Comparison of ENCODE assay signal across 1 cellular context in the genomic region with DNA sequence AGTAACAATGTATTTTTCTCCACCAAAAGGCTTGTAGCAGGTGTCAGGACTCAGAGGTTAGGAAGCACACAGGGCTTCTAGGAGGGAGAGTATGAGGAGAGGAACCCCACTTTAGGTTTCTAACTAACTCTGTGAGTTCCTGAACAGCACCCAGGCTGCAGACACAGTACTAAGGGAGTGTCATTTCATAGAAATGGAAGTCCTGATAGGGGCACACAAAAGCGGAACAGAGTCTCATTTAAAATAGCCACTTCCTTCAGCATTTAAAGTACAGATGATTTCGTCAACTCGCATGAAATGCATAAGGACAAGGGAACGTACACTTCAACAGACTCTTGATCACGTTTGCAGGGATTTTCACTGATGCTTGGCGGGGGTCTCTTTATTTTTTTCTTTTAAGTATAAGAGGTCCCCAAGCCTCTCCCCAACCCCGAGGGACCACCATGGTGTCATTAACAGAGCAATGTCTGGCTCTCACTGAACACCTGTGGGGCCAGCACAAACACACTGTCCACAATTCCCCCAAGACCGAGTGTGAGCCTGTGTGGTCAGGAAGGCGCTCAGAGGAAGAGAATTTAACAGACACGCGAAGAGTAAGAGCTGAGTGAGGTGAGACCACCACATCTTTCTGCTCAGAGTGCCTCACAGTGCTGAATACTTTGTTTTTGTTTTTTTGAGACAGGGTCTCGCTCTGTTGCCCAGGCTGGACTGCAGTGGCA.
TF ChIP-seq lines count a peak whose summit lies in the region.

No MANE protein-coding gene starts in this region.

TF ChIP-seq in GM12878, 131 proteins besides CTCF, POLR2A, EP300 and RAD21 (continued from another document and continues in another):
- no peak for TF ChIP-seq ZNF274 (IDR thresholded peaks at IDR 0.05; ENCODE audit: insufficient read depth, insufficient read length)
- no peak for TF ChIP-seq RB1 (IDR thresholded peaks at IDR 0.05; ENCODE audit: borderline replicate concordance)
- TF ChIP-seq SMAD1 (IDR thresholded peaks at IDR 0.05; ENCODE audit: low read depth, partially characterized antibody), result no peak
- TF ChIP-seq KDM1A (IDR thresholded peaks at IDR 0.05; ENCODE audit: borderline replicate concordance), result no peak
- TF ChIP-seq, protein P1, sequence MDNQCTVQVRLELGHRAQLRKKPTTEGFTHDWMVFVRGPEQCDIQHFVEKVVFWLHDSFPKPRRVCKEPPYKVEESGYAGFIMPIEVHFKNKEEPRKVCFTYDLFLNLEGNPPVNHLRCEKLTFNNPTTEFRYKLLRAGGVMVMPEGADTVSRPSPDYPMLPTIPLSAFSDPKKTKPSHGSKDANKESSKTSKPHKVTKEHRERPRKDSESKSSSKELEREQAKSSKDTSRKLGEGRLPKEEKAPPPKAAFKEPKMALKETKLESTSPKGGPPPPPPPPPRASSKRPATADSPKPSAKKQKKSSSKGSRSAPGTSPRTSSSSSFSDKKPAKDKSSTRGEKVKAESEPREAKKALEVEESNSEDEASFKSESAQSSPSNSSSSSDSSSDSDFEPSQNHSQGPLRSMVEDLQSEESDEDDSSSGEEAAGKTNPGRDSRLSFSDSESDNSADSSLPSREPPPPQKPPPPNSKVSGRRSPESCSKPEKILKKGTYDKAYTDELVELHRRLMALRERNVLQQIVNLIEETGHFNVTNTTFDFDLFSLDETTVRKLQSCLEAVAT (IDR thresholded peaks at IDR 0.05), result no peak
- TF ChIP-seq KLF5 (IDR thresholded peaks at IDR 0.05; ENCODE audit: partially characterized antibody), result no peak
- TF ChIP-seq, protein P2, sequence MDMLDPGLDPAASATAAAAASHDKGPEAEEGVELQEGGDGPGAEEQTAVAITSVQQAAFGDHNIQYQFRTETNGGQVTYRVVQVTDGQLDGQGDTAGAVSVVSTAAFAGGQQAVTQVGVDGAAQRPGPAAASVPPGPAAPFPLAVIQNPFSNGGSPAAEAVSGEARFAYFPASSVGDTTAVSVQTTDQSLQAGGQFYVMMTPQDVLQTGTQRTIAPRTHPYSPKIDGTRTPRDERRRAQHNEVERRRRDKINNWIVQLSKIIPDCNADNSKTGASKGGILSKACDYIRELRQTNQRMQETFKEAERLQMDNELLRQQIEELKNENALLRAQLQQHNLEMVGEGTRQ (IDR thresholded peaks at IDR 0.05; ENCODE audit: borderline replicate concordance, low read depth, low read length), result no peak
- peak; percentile 63 for TF ChIP-seq RUNX3 (IDR thresholded peaks at IDR 0.05; ENCODE audit: low read length)
- peak; percentile 94 for TF ChIP-seq SPI1 (IDR thresholded peaks at IDR 0.05; ENCODE audit: borderline replicate concordance, insufficient read depth, low read depth, low read length)
- TF ChIP-seq SUPT20H (IDR thresholded peaks at IDR 0.05; ENCODE audit: borderline replicate concordance, control insufficient read depth, low read depth, low read length), result no peak
- peak; percentile 89 for TF ChIP-seq MEF2B (IDR thresholded peaks at IDR 0.05; ENCODE audit: partially characterized antibody, poor library complexity, severe bottlenecking)
- TF ChIP-seq RFX5 (IDR thresholded peaks at IDR 0.05; ENCODE audit: low read depth, low read length), result no peak
- TF ChIP-seq, protein P3, sequence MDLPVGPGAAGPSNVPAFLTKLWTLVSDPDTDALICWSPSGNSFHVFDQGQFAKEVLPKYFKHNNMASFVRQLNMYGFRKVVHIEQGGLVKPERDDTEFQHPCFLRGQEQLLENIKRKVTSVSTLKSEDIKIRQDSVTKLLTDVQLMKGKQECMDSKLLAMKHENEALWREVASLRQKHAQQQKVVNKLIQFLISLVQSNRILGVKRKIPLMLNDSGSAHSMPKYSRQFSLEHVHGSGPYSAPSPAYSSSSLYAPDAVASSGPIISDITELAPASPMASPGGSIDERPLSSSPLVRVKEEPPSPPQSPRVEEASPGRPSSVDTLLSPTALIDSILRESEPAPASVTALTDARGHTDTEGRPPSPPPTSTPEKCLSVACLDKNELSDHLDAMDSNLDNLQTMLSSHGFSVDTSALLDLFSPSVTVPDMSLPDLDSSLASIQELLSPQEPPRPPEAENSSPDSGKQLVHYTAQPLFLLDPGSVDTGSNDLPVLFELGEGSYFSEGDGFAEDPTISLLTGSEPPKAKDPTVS (IDR thresholded peaks at IDR 0.05; ENCODE audit: low read depth, low read length), result no peak
- no peak for TF ChIP-seq ZNF207 (IDR thresholded peaks at IDR 0.05; ENCODE audit: borderline replicate concordance)
- TF ChIP-seq BCL11A (IDR thresholded peaks at IDR 0.05; ENCODE audit: low read depth, low read length), result 0 out of 2 replicates have a peak, but pooled peaks have one; percentile 17
- peak in 1 of 2 experiments; percentile 52; a peak in 1 of 4 replicates for TF ChIP-seq ETV6 (conservative IDR thresholded peaks at IDR 0.05 in 1 of 2, IDR thresholded peaks at IDR 0.05 in 1 of 2; ENCODE audit: borderline replicate concordance in 1 of 2, low read depth in 1 of 2)
- no peak for TF ChIP-seq STAT3 (IDR thresholded peaks at IDR 0.05; ENCODE audit: low read depth, low read length)
- TF ChIP-seq, protein P4, sequence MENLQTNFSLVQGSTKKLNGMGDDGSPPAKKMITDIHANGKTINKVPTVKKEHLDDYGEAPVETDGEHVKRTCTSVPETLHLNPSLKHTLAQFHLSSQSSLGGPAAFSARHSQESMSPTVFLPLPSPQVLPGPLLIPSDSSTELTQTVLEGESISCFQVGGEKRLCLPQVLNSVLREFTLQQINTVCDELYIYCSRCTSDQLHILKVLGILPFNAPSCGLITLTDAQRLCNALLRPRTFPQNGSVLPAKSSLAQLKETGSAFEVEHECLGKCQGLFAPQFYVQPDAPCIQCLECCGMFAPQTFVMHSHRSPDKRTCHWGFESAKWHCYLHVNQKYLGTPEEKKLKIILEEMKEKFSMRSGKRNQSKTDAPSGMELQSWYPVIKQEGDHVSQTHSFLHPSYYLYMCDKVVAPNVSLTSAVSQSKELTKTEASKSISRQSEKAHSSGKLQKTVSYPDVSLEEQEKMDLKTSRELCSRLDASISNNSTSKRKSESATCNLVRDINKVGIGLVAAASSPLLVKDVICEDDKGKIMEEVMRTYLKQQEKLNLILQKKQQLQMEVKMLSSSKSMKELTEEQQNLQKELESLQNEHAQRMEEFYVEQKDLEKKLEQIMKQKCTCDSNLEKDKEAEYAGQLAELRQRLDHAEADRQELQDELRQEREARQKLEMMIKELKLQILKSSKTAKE (IDR thresholded peaks at IDR 0.05; ENCODE audit: low read depth, poor library complexity, severe bottlenecking), result no peak
- TF ChIP-seq, protein P5, sequence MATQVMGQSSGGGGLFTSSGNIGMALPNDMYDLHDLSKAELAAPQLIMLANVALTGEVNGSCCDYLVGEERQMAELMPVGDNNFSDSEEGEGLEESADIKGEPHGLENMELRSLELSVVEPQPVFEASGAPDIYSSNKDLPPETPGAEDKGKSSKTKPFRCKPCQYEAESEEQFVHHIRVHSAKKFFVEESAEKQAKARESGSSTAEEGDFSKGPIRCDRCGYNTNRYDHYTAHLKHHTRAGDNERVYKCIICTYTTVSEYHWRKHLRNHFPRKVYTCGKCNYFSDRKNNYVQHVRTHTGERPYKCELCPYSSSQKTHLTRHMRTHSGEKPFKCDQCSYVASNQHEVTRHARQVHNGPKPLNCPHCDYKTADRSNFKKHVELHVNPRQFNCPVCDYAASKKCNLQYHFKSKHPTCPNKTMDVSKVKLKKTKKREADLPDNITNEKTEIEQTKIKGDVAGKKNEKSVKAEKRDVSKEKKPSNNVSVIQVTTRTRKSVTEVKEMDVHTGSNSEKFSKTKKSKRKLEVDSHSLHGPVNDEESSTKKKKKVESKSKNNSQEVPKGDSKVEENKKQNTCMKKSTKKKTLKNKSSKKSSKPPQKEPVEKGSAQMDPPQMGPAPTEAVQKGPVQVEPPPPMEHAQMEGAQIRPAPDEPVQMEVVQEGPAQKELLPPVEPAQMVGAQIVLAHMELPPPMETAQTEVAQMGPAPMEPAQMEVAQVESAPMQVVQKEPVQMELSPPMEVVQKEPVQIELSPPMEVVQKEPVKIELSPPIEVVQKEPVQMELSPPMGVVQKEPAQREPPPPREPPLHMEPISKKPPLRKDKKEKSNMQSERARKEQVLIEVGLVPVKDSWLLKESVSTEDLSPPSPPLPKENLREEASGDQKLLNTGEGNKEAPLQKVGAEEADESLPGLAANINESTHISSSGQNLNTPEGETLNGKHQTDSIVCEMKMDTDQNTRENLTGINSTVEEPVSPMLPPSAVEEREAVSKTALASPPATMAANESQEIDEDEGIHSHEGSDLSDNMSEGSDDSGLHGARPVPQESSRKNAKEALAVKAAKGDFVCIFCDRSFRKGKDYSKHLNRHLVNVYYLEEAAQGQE (IDR thresholded peaks at IDR 0.05; ENCODE audit: low read depth, low read length), result no peak
- 0 out of 2 replicates have a peak, but pooled peaks have one; percentile 20 for TF ChIP-seq POLR2AphosphoS5 (IDR thresholded peaks at IDR 0.05; ENCODE audit: low read length)
- TF ChIP-seq, protein P6, sequence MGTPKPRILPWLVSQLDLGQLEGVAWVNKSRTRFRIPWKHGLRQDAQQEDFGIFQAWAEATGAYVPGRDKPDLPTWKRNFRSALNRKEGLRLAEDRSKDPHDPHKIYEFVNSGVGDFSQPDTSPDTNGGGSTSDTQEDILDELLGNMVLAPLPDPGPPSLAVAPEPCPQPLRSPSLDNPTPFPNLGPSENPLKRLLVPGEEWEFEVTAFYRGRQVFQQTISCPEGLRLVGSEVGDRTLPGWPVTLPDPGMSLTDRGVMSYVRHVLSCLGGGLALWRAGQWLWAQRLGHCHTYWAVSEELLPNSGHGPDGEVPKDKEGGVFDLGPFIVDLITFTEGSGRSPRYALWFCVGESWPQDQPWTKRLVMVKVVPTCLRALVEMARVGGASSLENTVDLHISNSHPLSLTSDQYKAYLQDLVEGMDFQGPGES (IDR thresholded peaks at IDR 0.05), result no peak
- TF ChIP-seq BMI1 (IDR thresholded peaks at IDR 0.05; ENCODE audit: borderline replicate concordance), result no peak
- TF ChIP-seq, protein P7, sequence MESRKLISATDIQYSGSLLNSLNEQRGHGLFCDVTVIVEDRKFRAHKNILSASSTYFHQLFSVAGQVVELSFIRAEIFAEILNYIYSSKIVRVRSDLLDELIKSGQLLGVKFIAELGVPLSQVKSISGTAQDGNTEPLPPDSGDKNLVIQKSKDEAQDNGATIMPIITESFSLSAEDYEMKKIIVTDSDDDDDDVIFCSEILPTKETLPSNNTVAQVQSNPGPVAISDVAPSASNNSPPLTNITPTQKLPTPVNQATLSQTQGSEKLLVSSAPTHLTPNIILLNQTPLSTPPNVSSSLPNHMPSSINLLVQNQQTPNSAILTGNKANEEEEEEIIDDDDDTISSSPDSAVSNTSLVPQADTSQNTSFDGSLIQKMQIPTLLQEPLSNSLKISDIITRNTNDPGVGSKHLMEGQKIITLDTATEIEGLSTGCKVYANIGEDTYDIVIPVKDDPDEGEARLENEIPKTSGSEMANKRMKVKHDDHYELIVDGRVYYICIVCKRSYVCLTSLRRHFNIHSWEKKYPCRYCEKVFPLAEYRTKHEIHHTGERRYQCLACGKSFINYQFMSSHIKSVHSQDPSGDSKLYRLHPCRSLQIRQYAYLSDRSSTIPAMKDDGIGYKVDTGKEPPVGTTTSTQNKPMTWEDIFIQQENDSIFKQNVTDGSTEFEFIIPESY (IDR thresholded peaks at IDR 0.05), result no peak
- TF ChIP-seq, protein P8, sequence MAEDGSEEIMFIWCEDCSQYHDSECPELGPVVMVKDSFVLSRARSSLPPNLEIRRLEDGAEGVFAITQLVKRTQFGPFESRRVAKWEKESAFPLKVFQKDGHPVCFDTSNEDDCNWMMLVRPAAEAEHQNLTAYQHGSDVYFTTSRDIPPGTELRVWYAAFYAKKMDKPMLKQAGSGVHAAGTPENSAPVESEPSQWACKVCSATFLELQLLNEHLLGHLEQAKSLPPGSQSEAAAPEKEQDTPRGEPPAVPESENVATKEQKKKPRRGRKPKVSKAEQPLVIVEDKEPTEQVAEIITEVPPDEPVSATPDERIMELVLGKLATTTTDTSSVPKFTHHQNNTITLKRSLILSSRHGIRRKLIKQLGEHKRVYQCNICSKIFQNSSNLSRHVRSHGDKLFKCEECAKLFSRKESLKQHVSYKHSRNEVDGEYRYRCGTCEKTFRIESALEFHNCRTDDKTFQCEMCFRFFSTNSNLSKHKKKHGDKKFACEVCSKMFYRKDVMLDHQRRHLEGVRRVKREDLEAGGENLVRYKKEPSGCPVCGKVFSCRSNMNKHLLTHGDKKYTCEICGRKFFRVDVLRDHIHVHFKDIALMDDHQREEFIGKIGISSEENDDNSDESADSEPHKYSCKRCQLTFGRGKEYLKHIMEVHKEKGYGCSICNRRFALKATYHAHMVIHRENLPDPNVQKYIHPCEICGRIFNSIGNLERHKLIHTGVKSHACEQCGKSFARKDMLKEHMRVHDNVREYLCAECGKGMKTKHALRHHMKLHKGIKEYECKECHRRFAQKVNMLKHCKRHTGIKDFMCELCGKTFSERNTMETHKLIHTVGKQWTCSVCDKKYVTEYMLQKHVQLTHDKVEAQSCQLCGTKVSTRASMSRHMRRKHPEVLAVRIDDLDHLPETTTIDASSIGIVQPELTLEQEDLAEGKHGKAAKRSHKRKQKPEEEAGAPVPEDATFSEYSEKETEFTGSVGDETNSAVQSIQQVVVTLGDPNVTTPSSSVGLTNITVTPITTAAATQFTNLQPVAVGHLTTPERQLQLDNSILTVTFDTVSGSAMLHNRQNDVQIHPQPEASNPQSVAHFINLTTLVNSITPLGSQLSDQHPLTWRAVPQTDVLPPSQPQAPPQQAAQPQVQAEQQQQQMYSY (CRISPR knock-in tag; IDR thresholded peaks at IDR 0.05), result no peak
- TF ChIP-seq YBX1 (IDR thresholded peaks at IDR 0.05), result no peak
- TF ChIP-seq POU2F2 (IDR thresholded peaks at IDR 0.05; ENCODE audit: borderline replicate concordance, low read depth, low read length), result no peak
- TF ChIP-seq MEF2A (IDR thresholded peaks at IDR 0.05; ENCODE audit: insufficient read depth, low read depth, low read length), result no peak
- TF ChIP-seq, protein P9, sequence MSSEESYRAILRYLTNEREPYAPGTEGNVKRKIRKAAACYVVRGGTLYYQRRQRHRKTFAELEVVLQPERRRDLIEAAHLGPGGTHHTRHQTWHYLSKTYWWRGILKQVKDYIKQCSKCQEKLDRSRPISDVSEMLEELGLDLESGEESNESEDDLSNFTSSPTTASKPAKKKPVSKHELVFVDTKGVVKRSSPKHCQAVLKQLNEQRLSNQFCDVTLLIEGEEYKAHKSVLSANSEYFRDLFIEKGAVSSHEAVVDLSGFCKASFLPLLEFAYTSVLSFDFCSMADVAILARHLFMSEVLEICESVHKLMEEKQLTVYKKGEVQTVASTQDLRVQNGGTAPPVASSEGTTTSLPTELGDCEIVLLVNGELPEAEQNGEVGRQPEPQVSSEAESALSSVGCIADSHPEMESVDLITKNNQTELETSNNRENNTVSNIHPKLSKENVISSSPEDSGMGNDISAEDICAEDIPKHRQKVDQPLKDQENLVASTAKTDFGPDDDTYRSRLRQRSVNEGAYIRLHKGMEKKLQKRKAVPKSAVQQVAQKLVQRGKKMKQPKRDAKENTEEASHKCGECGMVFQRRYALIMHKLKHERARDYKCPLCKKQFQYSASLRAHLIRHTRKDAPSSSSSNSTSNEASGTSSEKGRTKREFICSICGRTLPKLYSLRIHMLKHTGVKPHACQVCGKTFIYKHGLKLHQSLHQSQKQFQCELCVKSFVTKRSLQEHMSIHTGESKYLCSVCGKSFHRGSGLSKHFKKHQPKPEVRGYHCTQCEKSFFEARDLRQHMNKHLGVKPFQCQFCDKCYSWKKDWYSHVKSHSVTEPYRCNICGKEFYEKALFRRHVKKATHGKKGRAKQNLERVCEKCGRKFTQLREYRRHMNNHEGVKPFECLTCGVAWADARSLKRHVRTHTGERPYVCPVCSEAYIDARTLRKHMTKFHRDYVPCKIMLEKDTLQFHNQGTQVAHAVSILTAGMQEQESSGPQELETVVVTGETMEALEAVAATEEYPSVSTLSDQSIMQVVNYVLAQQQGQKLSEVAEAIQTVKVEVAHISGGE (CRISPR knock-in tag; IDR thresholded peaks at IDR 0.05), result no peak
- TF ChIP-seq TAF1 (IDR thresholded peaks at IDR 0.05; ENCODE audit: borderline replicate concordance, low read depth, low read length), result no peak
- 0 out of 2 replicates have a peak, but pooled peaks have one; percentile 17 for TF ChIP-seq MXI1 (IDR thresholded peaks at IDR 0.05; ENCODE audit: low read depth, low read length)
- no peak for TF ChIP-seq NFYA (IDR thresholded peaks at IDR 0.05; ENCODE audit: borderline replicate concordance, low read depth, low read length)
- TF ChIP-seq SRF (IDR thresholded peaks at IDR 0.05; ENCODE audit: low read depth in 2 of 2, low read length in 2 of 2), result peak in 1 of 2 experiments; percentile 74; a peak in 1 of 4 replicates
